In the genomic region with DNA sequence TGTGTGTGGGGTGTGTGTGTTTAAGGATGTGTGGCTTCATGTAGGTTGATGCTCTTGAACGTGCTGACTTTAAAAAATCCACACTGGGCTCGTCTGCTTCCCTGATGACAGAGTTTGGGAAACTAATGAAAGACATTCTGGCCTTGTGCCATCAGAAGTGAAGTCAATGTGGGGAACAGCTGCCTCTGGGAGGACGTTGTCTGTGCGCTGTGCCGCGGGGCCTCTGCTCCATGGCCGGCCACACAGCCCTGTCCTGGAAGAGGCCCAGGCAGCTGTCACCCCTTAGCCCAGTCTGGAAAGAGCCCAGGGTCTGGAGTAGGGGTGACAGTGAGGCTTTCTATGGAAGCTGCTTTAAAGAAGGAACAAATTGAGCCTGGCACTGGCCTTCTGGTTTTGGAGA, we compare ENCODE assay signal across 12 cellular contexts.
DNase-seq lines count a peak whose midpoint lies in the region; ATAC-seq and TF ChIP-seq lines count a peak whose summit lies in the region.
"Had no signal": no experiment of that assay in that cellular context is flagged by ENCODE, and none has a peak within 500 bp of the region (broad histone marks: within the 10 kb centered on the region; RNA-seq: fewer than 3 reads in every experiment).

No MANE protein-coding gene starts in this region.

- H3K27ac ChIP-seq in right lobe of liver (no peak overlapping the region), dorsolateral prefrontal cortex (peak overlapping the region in 9 of 59 donors; percentile 9 to 46 (median 31))

- DNase-seq in AG08396 (ENCODE audit: low spot score) (peak; percentile 64), LHCN-M2 (ENCODE audit: low read depth) (peak; percentile 91), cardiac fibroblast (ENCODE audit: low read depth in 2 of 2) (peak; percentile 68 to 73), right lobe of liver (no peak), dorsolateral prefrontal cortex (no peak), HPDE6-E6E7 (ENCODE audit: extremely low spot score) (no peak)
- no peak for DNase-seq in activated CD4-positive, alpha-beta T cell treated with anti-CD3 and anti-CD28 coated beads, Interleukin-2, amount 10 ng/mL, durations not matched to agents 7 days and 5 days
- DNase-seq: activated CD4-positive, CD25-positive, alpha-beta regulatory T cell; CD4-positive, CD25-positive, alpha-beta regulatory T cell; stimulated activated CD4-positive, alpha-beta T cell treated with anti-CD3 and anti-CD28 coated beads, Interleukin-1b, Interleukin-23, amount 100 ng/mL, for 48 hours had no signal

- peak; percentile 30 to 44 (median 36) for ATAC-seq in right lobe of liver
- ATAC-seq in HG02885 (IDR thresholded peaks at IDR 0.05; ENCODE audit: poor library complexity, unreplicated experiment) = no peak

- intact Hi-C loops in right lobe of liver (cut with DNase I) = no loop called here
- intact Hi-C loops in dorsolateral prefrontal cortex (cut with DNase I) = loop anchor here in 1 of 2 donors (10.0 kb wide), 1 partner anchor 230 kb away; no protein-coding TSS in a partner anchor

- POLR2A ChIA-PET in activated CD4-positive, alpha-beta T cell treated with anti-CD3 and anti-CD28 coated beads, Interleukin-2, amount 10 ng/mL, durations not matched to agents 7 days and 5 days (lab: Charles Lee) = no interaction called here

- no peak for TF ChIP-seq CTCF in cardiac fibroblast (IDR thresholded peaks at IDR 0.05; ENCODE audit: low read depth, low read length)
- no peak for TF ChIP-seq CTCF in right lobe of liver (IDR thresholded peaks at IDR 0.05)
- no peak for TF ChIP-seq CTCF in dorsolateral prefrontal cortex (IDR thresholded peaks at IDR 0.05 in 54 of 56, conservative IDR thresholded peaks at IDR 0.05 in 2 of 56; ENCODE audit: low read depth in 1 of 56, partially characterized antibody in 56 of 56)

- no peak for TF ChIP-seq POLR2A in right lobe of liver (IDR thresholded peaks at IDR 0.05)

- 13% methylated on average over 3 of the region's 7 CpGs for WGBS in right lobe of liver (ENCODE audit: insufficient coverage, low coverage, low lambda C conversion rate, missing lambda C conversion rate)

- H3K36me3 Mint-ChIP-seq in activated CD4-positive, alpha-beta T cell treated with anti-CD3 and anti-CD28 coated beads, Interleukin-2, amount 10 ng/mL, durations not matched to agents 7 days and 5 days (ENCODE audit: low read depth) = no peaks in the 10 kb centered on the region
- H3K36me3 Mint-ChIP-seq: activated naive CD4-positive, alpha-beta T cell treated with anti-CD3 and anti-CD28 coated beads, Interleukin-2, amount 50 U/mL, for 24 hours; CD4-positive, CD25-positive, alpha-beta regulatory T cell had no signal

- H3K9me3 ChIP-seq in right lobe of liver = no peaks in the 10 kb centered on the region

- H3K4me3 ChIP-seq in cardiac fibroblast (replicated peaks in 1 of 2; ENCODE audit: low read depth in 2 of 2, low read length in 2 of 2) (no peak overlapping the region), right lobe of liver (no peak overlapping the region), dorsolateral prefrontal cortex (no peak overlapping the region)

- H3K4me3 Mint-ChIP-seq in activated CD4-positive, alpha-beta T cell treated with anti-CD3 and anti-CD28 coated beads, Interleukin-2, amount 10 ng/mL, durations not matched to agents 7 days and 5 days = no peak overlapping the region
- H3K4me3 Mint-ChIP-seq: activated naive CD4-positive, alpha-beta T cell treated with anti-CD3 and anti-CD28 coated beads, Interleukin-2, amount 50 U/mL, for 24 hours; CD4-positive, CD25-positive, alpha-beta regulatory T cell had no signal

- H3K36me3 ChIP-seq in right lobe of liver = no peaks in the 10 kb centered on the region

- H3K27me3 Mint-ChIP-seq in activated CD4-positive, alpha-beta T cell treated with anti-CD3 and anti-CD28 coated beads, Interleukin-2, amount 10 ng/mL, durations not matched to agents 7 days and 5 days = no peaks in the 10 kb centered on the region
- H3K27me3 Mint-ChIP-seq: activated naive CD4-positive, alpha-beta T cell treated with anti-CD3 and anti-CD28 coated beads, Interleukin-2, amount 50 U/mL, for 24 hours; CD4-positive, CD25-positive, alpha-beta regulatory T cell had no signal

- H3K27me3 ChIP-seq in right lobe of liver = no peaks in the 10 kb centered on the region
- H3K27me3 ChIP-seq in dorsolateral prefrontal cortex = no peaks in the 10 kb centered on the region

- no peaks in the 10 kb centered on the region for H3K4me1 ChIP-seq in right lobe of liver

- H3K27ac Mint-ChIP-seq in activated CD4-positive, alpha-beta T cell treated with anti-CD3 and anti-CD28 coated beads, Interleukin-2, amount 10 ng/mL, durations not matched to agents 7 days and 5 days = no peak overlapping the region
- H3K27ac Mint-ChIP-seq: activated naive CD4-positive, alpha-beta T cell treated with anti-CD3 and anti-CD28 coated beads, Interleukin-2, amount 50 U/mL, for 24 hours had no signal

- no peaks in the 10 kb centered on the region for H3K9me3 Mint-ChIP-seq in activated CD4-positive, alpha-beta T cell treated with anti-CD3 and anti-CD28 coated beads, Interleukin-2, amount 10 ng/mL, durations not matched to agents 7 days and 5 days
- H3K9me3 Mint-ChIP-seq: activated naive CD4-positive, alpha-beta T cell treated with anti-CD3 and anti-CD28 coated beads, Interleukin-2, amount 50 U/mL, for 24 hours had no signal

- CTCF ChIA-PET in activated CD4-positive, alpha-beta T cell treated with anti-CD3 and anti-CD28 coated beads, Interleukin-2, amount 10 ng/mL, durations not matched to agents 7 days and 5 days (lab: Charles Lee) = no interaction called here

- no peaks in the 10 kb centered on the region for H3K4me1 Mint-ChIP-seq in activated CD4-positive, alpha-beta T cell treated with anti-CD3 and anti-CD28 coated beads, Interleukin-2, amount 10 ng/mL, durations not matched to agents 7 days and 5 days

Comparison
In these comparisons a context has a peak if more than half of its experiments do, and no peak if none do; other contexts are left out.
1. DNase-seq: peak in AG08396 (single experiment), LHCN-M2 (single experiment) and cardiac fibroblast (2 of 2); none in right lobe of liver (0 of 3), activated CD4-positive, alpha-beta T cell treated with anti-CD3 and anti-CD28 coated beads, Interleukin-2, amount 10 ng/mL, durations not matched to agents 7 days and 5 days (single experiment), dorsolateral prefrontal cortex (0 of 10) and HPDE6-E6E7 (single experiment).